22 cellular contexts compared by ENCODE assay signal in the genomic region with DNA sequence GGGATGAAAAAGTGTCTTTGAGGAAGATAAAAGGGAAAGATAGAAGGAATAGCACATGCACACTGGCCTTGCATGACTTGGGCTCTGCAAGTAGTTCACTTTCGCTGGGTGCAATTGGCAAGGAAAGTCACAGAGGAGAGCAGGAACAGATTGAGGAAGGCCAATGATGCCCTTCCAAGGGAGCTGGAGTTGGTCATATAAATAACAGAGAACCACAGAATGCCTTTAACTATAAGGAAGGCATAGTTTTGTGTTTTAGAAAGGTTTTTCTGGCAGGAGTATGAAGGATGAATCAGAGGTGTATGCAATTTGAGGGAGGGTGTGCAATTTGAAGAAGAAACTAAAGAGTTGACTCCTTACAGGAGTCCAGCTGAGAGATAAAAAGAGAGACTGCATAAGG.
DNase-seq lines count a peak whose midpoint lies in the region; ATAC-seq, FAIRE-seq and TF ChIP-seq lines count a peak whose summit lies in the region.
"Had no signal": no experiment of that assay in that cellular context is flagged by ENCODE, and none has a peak within 500 bp of the region (broad histone marks: within the 10 kb centered on the region; RNA-seq: fewer than 3 reads in every experiment).

No MANE protein-coding gene starts in this region.

- no peak overlapping the region for H3K9ac ChIP-seq in adipocyte (ENCODE audit: low read length)
- H3K9ac ChIP-seq: SK-N-SH had no signal

- H3K36me3 ChIP-seq in adipocyte (ENCODE audit: control insufficient read depth, insufficient read depth, low read length, severe bottlenecking), result peaks cover 15% of the 10 kb centered on the region

- DNase-seq in AG10803 (ENCODE audit: low read depth) (peak; percentile 21), HS-5 (ENCODE audit: low read depth) (peak; percentile 3), adipocyte (ENCODE audit: low read depth) (peak; percentile 15), fibroblast of the aortic adventitia (ENCODE audit: low read depth) (peak; percentile 47), GM19239 (ENCODE audit: insufficient read length, low spot score) (no peak), GM12891 (ENCODE audit: insufficient read length, low spot score) (no peak), hippocampal formation (lab: John Stamatoyannopoulos, UW) (no peak)
- DNase-seq: 8988T, DMS79, H9, HFFc6, NCI-H1694, NCI-H2081, NCI-H2171, NCI-H524 treated with DMSO at 0.1 percent for 48 hours, NCI-H82, SIG-M5, SK-N-SH had no signal

- H3K4me3 ChIP-seq in AG10803 (ENCODE audit: low read length) (no peak overlapping the region), adipocyte (ENCODE audit: low read length) (no peak overlapping the region), fibroblast of the aortic adventitia (ENCODE audit: low read depth, low read length) (no peak overlapping the region)
- H3K4me3 ChIP-seq: GM12878 had no signal

- H3K4me1 ChIP-seq in adipocyte (ENCODE audit: control insufficient read depth, insufficient read depth, low read length), result no peaks in the 10 kb centered on the region

- FAIRE-seq in GM19239 (lab: Jason Lieb, UNC), result no peak
- FAIRE-seq in GM12891 (lab: Jason Lieb, UNC), result no peak
- FAIRE-seq: GM12878, HTR-8/SVneo had no signal

- TF ChIP-seq POLR2A in GM12891 (IDR thresholded peaks at IDR 0.05; ENCODE audit: low read depth, low read length), result no peak

- no peaks in the 10 kb centered on the region for H3K9me3 ChIP-seq in adipocyte (ENCODE audit: control insufficient read depth, low read length)
- H3K9me3 ChIP-seq: SK-N-SH had no signal

- ATAC-seq in GM18511 (IDR thresholded peaks at IDR 0.05; ENCODE audit: unreplicated experiment), result no peak
- ATAC-seq: GM12878, Panc1 had no signal

- no peaks in the 10 kb centered on the region for H3K27me3 ChIP-seq in adipocyte (replicated peaks; ENCODE audit: control insufficient read depth, insufficient read depth, low read length)

- TF ChIP-seq CTCF in AG10803 (conservative IDR thresholded peaks at IDR 0.05; ENCODE audit: low read length) (no peak), fibroblast of the aortic adventitia (IDR thresholded peaks at IDR 0.05; ENCODE audit: insufficient read depth, low read length) (no peak)

TF ChIP-seq in GM12891, 5 proteins besides CTCF, POLR2A, EP300 and RAD21:
- TF ChIP-seq TAF1 (IDR thresholded peaks at IDR 0.05; ENCODE audit: low read depth, low read length) (no peak), POLR2AphosphoS5 (IDR thresholded peaks at IDR 0.05; ENCODE audit: low read depth, low read length) (no peak), POU2F2 (IDR thresholded peaks at IDR 0.05; ENCODE audit: low read depth, low read length) (no peak), SPI1 (IDR thresholded peaks at IDR 0.05; ENCODE audit: low read depth, low read length) (no peak), PAX5 (IDR thresholded peaks at IDR 0.05; ENCODE audit: insufficient read depth, low read length, severe bottlenecking) (no peak)

Comparison
In these comparisons a context has a peak if more than half of its experiments do, and no peak if none do; other contexts are left out.
1. DNase-seq: peak in AG10803 (single experiment), HS-5 (single experiment), adipocyte (single experiment) and fibroblast of the aortic adventitia (single experiment); none in GM19239 (single experiment), GM12891 (single experiment) and hippocampal formation (0 of 2).